34 cellular contexts compared by ENCODE assay signal in genomic region chr11:44205836-44206235, GRCh38.
"Had no signal": no experiment of that assay in that cellular context is flagged by ENCODE, and none has a peak within 500 bp of the region (broad histone marks: within the 10 kb centered on the region; RNA-seq: fewer than 3 reads in every experiment).

No MANE protein-coding gene starts in this region.

- H3K9me3 ChIP-seq: MG63 had no signal

- H3K27me3 ChIP-seq: MG63 had no signal

- H3K9ac ChIP-seq: KMS-11 had no signal

- H3K4me3 ChIP-seq: MG63 had no signal

- DNase-seq: Karpas-422, Kasumi-1, KG1, MG63, MM.1S, MV-4-11, NCI-H1048, NCI-H1092, NCI-H1092 treated with DMSO at 0.1 percent for 48 hours, NCI-H1105, NCI-H1105 treated with DMSO at 0.1 percent for 48 hours, NCI-H1417, NCI-H1417 treated with DMSO at 0.1 percent for 48 hours, NCI-H1436, NCI-H1436 treated with DMSO at 0.1 percent for 48 hours, NCI-H146, NCI-H1694, NCI-H1694 treated with DMSO at 0.1 percent for 48 hours, NCI-H187, NCI-H187 treated with DMSO at 0.1 percent for 48 hours, NCI-H1930, NCI-H2029, NCI-H2029 treated with DMSO at 0.1 percent for 48 hours, NCI-H2081, NCI-H2081 treated with DMSO at 0.1 percent for 48 hours, NCI-H2107, NCI-H2171, NCI-H2171 treated with DMSO at 0.1 percent for 48 hours, NCI-H2227 treated with DMSO at 0.1 percent for 48 hours, NCI-H226, NCI-H345, NCI-H446, NCI-H446 treated with DMSO at 0.1 percent for 48 hours had no signal

- H3K27ac ChIP-seq: KMS-11 had no signal
